In genomic region chr10:131858583-131859340, GRCh38 we compare ENCODE assay signal across 17 cellular contexts.
"Had no signal": no experiment of that assay in that cellular context is flagged by ENCODE, and none has a peak within 500 bp of the region (broad histone marks: within the 10 kb centered on the region; RNA-seq: fewer than 3 reads in every experiment).

No MANE protein-coding gene starts in this region.

- H3K27ac ChIP-seq: esophagus squamous epithelium, ovary, SK-N-MC, thyroid gland, VCaP had no signal

- H3K4me1 ChIP-seq: esophagus squamous epithelium, thyroid gland had no signal

- FAIRE-seq: endometrium had no signal

- H3K27me3 ChIP-seq: ovary, thyroid gland had no signal

- H3K4me1 Mint-ChIP-seq: activated T-helper 17 cell treated with anti-CD3 and anti-CD28 coated beads, Interleukin-2, amount 50 U/mL, for 72 hours; brain; T-cell had no signal

- H3K27ac Mint-ChIP-seq: activated CD8-positive, alpha-beta T cell treated with anti-CD3 and anti-CD28 coated beads for 36 hours; activated naive CD8-positive, alpha-beta T cell; activated T-helper 17 cell treated with anti-CD3 and anti-CD28 coated beads, Interleukin-2, amount 50 U/mL, for 72 hours; nephron progenitor cell; T-cell had no signal

- H3K36me3 ChIP-seq: esophagus squamous epithelium, ovary, thyroid gland had no signal

- DNase-seq: activated CD4-positive, alpha-beta T cell treated with anti-CD3 and anti-CD28 coated beads for 4 hours; activated CD8-positive, alpha-beta T cell treated with anti-CD3 and anti-CD28 coated beads for 36 hours; amygdala; esophagus squamous epithelium; foreskin fibroblast; mesenchymal stem cell; nephron progenitor cell; stimulated activated CD4-positive, alpha-beta T cell treated with anti-CD3 and anti-CD28 coated beads, Interleukin-4, amount 100 ng/mL, for 4 hours; thyroid gland had no signal

- H3K36me3 Mint-ChIP-seq: activated naive CD8-positive, alpha-beta T cell; brain; T-cell had no signal

- H3K4me3 Mint-ChIP-seq: activated CD8-positive, alpha-beta T cell treated with anti-CD3 and anti-CD28 coated beads for 36 hours; activated naive CD8-positive, alpha-beta T cell; activated T-helper 17 cell treated with anti-CD3 and anti-CD28 coated beads, Interleukin-2, amount 50 U/mL, for 72 hours; brain; nephron progenitor cell; T-cell had no signal

- ATAC-seq: activated CD8-positive, alpha-beta T cell treated with anti-CD3 and anti-CD28 coated beads for 36 hours; activated T-helper 17 cell treated with anti-CD3 and anti-CD28 coated beads, Interleukin-2, amount 50 U/mL, for 72 hours; T-cell had no signal

- H3K9me3 ChIP-seq: esophagus squamous epithelium, ovary, thyroid gland had no signal

- H3K9me3 Mint-ChIP-seq: activated CD8-positive, alpha-beta T cell treated with anti-CD3 and anti-CD28 coated beads for 36 hours; activated T-helper 17 cell treated with anti-CD3 and anti-CD28 coated beads, Interleukin-2, amount 50 U/mL, for 72 hours; T-cell had no signal

- H3K4me3 ChIP-seq: esophagus squamous epithelium, ovary, SK-N-MC, thyroid gland had no signal
